8 cellular contexts compared by ENCODE assay signal in genomic region chr1:84303154-84303830, GRCh38. TPM values are rescaled to one million over a fixed set of nuclear protein-coding genes. Genes with fewer than 3 reads are reported as not detected.
DNase-seq lines count a peak whose midpoint lies in the region; ATAC-seq and TF ChIP-seq lines count a peak whose summit lies in the region.

No MANE protein-coding gene starts in this region.

- ATAC-seq in Panc1: no peak

- TF ChIP-seq CTCF in Panc1 (IDR thresholded peaks at IDR 0.05) (no peak), fibroblast of mammary gland (conservative IDR thresholded peaks at IDR 0.05; ENCODE audit: control insufficient read depth, insufficient read depth, low read depth, low read length) (no peak), RWPE1 (conservative IDR thresholded peaks at IDR 0.05; ENCODE audit: low read depth) (no peak)

- in situ Hi-C loops in Panc1 (cut with HindIII; ENCODE audit: low pct_unique_long_range_greater_than_20kb, low sequenced_read_pairs): no loop called here

- no peaks in the 10 kb centered on the region for H3K27me3 ChIP-seq in Panc1 (ENCODE audit: control insufficient read depth, insufficient read depth, low read length)

- H3K36me3 Mint-ChIP-seq in T-helper 2 cell treated with Interferon-gamma antibody and Interleukin-4, amounts not matched to agents 5 μg/mL and 100 μg/mL, for 36 hours (ENCODE audit: low read depth): peaks cover 6% of the 10 kb centered on the region

- intact Hi-C loops in Panc1 (cut with micrococcal nuclease; ENCODE audit: unreplicated experiment): loop anchor here (5.0 kb wide), 2 partner anchors 129 to 141 kb away; no protein-coding TSS in a partner anchor

- H3K4me3 ChIP-seq in Panc1 (ENCODE audit: low read depth in 2 of 2, low read length in 2 of 2) (peak overlapping the region; percentile 37 to 67), fibroblast of mammary gland (ENCODE audit: control insufficient read depth, low read depth, low read length) (peak overlapping the region; percentile 34), skeletal muscle cell (ENCODE audit: low read depth, low read length) (peak overlapping the region; percentile 37)

- peaks cover 4% of the 10 kb centered on the region; the same call in 1 of the 2 replicates for H3K9me3 ChIP-seq in Panc1 (ENCODE audit: control insufficient read depth, insufficient read depth, low read depth, low read length)

- POLR2A ChIA-PET in Panc1 (lab: Charles Lee) (interaction anchor here (0.6 to 0.7 kb wide), 3 partner anchors 69 to 116 kb away, joined by 3 to 4 read pairs (median 3); no protein-coding TSS in a partner anchor), RWPE1 (lab: Yijun Ruan, JAX; ENCODE audit: low non-redundant PET) (no interaction called here)

- BruUV-seq in Panc1 (replicated peaks; lab: Mats Ljungman, UMichigan): no TSS peak

- no peaks in the 10 kb centered on the region for H3K36me3 ChIP-seq in Panc1 (ENCODE audit: control insufficient read depth, insufficient read depth, low read length)

- H3K27me3 Mint-ChIP-seq in T-helper 2 cell treated with Interferon-gamma antibody and Interleukin-4, amounts not matched to agents 5 μg/mL and 100 μg/mL, for 36 hours (ENCODE audit: low read depth): peaks cover 5% of the 10 kb centered on the region

- H3K27ac Mint-ChIP-seq in T-helper 2 cell treated with Interferon-gamma antibody and Interleukin-4, amounts not matched to agents 5 μg/mL and 100 μg/mL, for 36 hours: no peak overlapping the region

- H3K27ac ChIP-seq in Panc1 (ENCODE audit: low read length) (peak overlapping the region; percentile 79), RWPE1 (no peak overlapping the region)

- CTCF ChIA-PET in Panc1 (lab: Charles Lee) (interaction anchor here (0.7 kb wide), 1 partner anchor 444 kb away, joined by 3 read pairs; no protein-coding TSS in a partner anchor), RWPE1 (lab: Yijun Ruan, JAX) (interaction anchor here (0.6 to 1.0 kb wide), 2 partner anchors 10 to 925 kb away, joined by 3 to 6 read pairs; no protein-coding TSS in a partner anchor)

- peaks cover 43% of the 10 kb centered on the region for H3K4me1 Mint-ChIP-seq in T-helper 2 cell treated with Interferon-gamma antibody and Interleukin-4, amounts not matched to agents 5 μg/mL and 100 μg/mL, for 36 hours (ENCODE audit: low read depth)

- DNase-seq in T-helper 2 cell treated with Interferon-gamma antibody and Interleukin-4, amounts not matched to agents 5 μg/mL and 100 μg/mL, for 36 hours (ENCODE audit: low spot score): no peak
- DNase-seq in T-helper 2 cell (no peak), Panc1 (ENCODE audit: low read depth, low spot score) (peak; percentile 48), fibroblast of mammary gland (ENCODE audit: low read depth) (no peak), skeletal muscle cell (ENCODE audit: low read depth) (no peak), RWPE1 (ENCODE audit: low spot score) (no peak), RPMI8226 (no peak), GM03348 (ENCODE audit: low spot score) (no peak)

- peaks cover 11% of the 10 kb centered on the region for H3K9me3 Mint-ChIP-seq in T-helper 2 cell treated with Interferon-gamma antibody and Interleukin-4, amounts not matched to agents 5 μg/mL and 100 μg/mL, for 36 hours

- peak overlapping the region; percentile 73 for H3K4me3 Mint-ChIP-seq in T-helper 2 cell treated with Interferon-gamma antibody and Interleukin-4, amounts not matched to agents 5 μg/mL and 100 μg/mL, for 36 hours

- peaks cover 44% of the 10 kb centered on the region for H3K4me1 ChIP-seq in Panc1 (ENCODE audit: control insufficient read depth, insufficient read depth, low read length)

RNA-seq across cellular contexts. Expression of gene SAMD13, which starts 1.8 kb away (rescaled TPM):
- 2.2 TPM for total RNA-seq in Panc1 (2021; ENCODE audit: unreplicated experiment)
- polyA plus RNA-seq in Panc1 (2012; ENCODE audit: insufficient read length): 1.0 TPM
